11 cellular contexts compared by ENCODE assay signal in the genomic region with DNA sequence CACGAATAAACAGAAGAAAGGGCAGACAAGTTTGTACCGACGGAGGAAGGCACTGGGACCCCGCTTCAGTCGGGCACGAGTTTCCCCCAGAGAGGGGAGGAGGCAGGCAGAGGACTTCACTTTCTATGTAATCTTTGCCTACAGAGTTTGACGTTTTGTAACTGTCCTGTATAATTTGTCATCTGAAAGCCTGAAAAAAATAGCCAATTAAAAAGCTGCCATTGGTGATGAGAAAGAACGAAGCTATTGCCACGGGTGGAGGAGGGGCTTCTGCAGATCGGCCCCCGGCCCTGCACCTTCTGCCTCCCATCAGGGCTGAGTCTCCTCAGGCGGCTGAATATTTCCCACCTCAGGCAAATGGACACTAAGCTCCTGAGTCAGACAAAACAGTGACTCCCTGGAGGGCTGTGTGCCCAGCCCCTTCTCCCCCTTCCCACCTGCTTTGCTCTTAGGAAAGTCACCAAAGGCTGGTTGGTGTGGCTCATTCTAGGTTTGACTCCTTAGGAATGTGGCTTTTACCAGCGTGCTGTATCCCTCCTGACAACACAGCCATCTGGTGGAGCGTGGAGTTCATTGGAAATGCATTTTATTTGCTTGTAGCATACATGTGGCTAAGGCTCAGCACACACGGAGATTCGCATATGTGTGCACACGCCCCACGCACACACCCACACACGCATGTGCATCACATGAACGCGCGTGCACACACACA.
A peak's percentile ranks its signal among the peaks of the same experiment; 100 is the strongest.
DNase-seq lines count a peak whose midpoint lies in the region; ATAC-seq, FAIRE-seq and TF ChIP-seq lines count a peak whose summit lies in the region.
"Had no signal": no experiment of that assay in that cellular context is flagged by ENCODE, and none has a peak within 500 bp of the region (broad histone marks: within the 10 kb centered on the region; RNA-seq: fewer than 3 reads in every experiment).

No MANE protein-coding gene starts in this region.

- no peaks in the 10 kb centered on the region for H3K36me3 ChIP-seq in pancreas
- H3K36me3 ChIP-seq: Peyer's patch had no signal

- no peaks in the 10 kb centered on the region for H3K9me3 ChIP-seq in pancreas
- H3K9me3 ChIP-seq: Peyer's patch had no signal

- H3K4me1 ChIP-seq in pancreas = peaks cover 0 to 4% (median 0%) of the 10 kb centered on the region in 3 donors

- DNase-seq in activated CD4-positive, alpha-beta memory T cell treated with anti-CD3 and anti-CD28 coated beads for 36 hours = peak; percentile 6
- DNase-seq in activated CD4-positive, alpha-beta memory T cell treated with anti-CD3 and anti-CD28 coated beads, Interleukin-2, amount 10 ng/mL, durations not matched to agents 7 days and 5 days = no peak
- DNase-seq in NCI-H2171 treated with DMSO at 0.1 percent for 48 hours (lab: John Stamatoyannopoulos, UW) = peak; percentile 90
- DNase-seq in epithelial cell of esophagus (ENCODE audit: low read depth) = no peak
- peak in 1 of 6 donors; percentile 45 for DNase-seq in pancreas
- DNase-seq in nucleus accumbens (lab: John Stamatoyannopoulos, UW) = no peak
- no peak for DNase-seq in middle frontal gyrus (ENCODE audit: extremely low spot score, low spot score)

- CTCF ChIA-PET in activated CD4-positive, alpha-beta memory T cell treated with anti-CD3 and anti-CD28 coated beads for 36 hours (lab: Charles Lee) = no interaction called here
- CTCF ChIA-PET in activated CD4-positive, alpha-beta memory T cell treated with anti-CD3 and anti-CD28 coated beads, Interleukin-2, amount 10 ng/mL, durations not matched to agents 7 days and 5 days (lab: Charles Lee) = no interaction called here

- ATAC-seq in pancreas (peak in 3 of 4 donors; percentile 2 to 4 (median 3)), GM21825 (IDR thresholded peaks at IDR 0.05; ENCODE audit: unreplicated experiment) (no peak)

- POLR2A ChIA-PET in activated CD4-positive, alpha-beta memory T cell treated with anti-CD3 and anti-CD28 coated beads for 36 hours (lab: Charles Lee) = no interaction called here
- POLR2A ChIA-PET in activated CD4-positive, alpha-beta memory T cell treated with anti-CD3 and anti-CD28 coated beads, Interleukin-2, amount 10 ng/mL, durations not matched to agents 7 days and 5 days (lab: Charles Lee) = no interaction called here

- WGBS in pancreas, 2 donors = 59 to 63% methylated on average over 22 of the region's 22 CpGs

- no peak overlapping the region for H3K4me3 Mint-ChIP-seq in activated CD4-positive, alpha-beta memory T cell treated with anti-CD3 and anti-CD28 coated beads for 36 hours
- no peak overlapping the region for H3K4me3 Mint-ChIP-seq in activated CD4-positive, alpha-beta memory T cell treated with anti-CD3 and anti-CD28 coated beads, Interleukin-2, amount 10 ng/mL, durations not matched to agents 7 days and 5 days

- H3K36me3 Mint-ChIP-seq in activated CD4-positive, alpha-beta memory T cell treated with anti-CD3 and anti-CD28 coated beads for 36 hours = no peaks in the 10 kb centered on the region
- H3K36me3 Mint-ChIP-seq in activated CD4-positive, alpha-beta memory T cell treated with anti-CD3 and anti-CD28 coated beads, Interleukin-2, amount 10 ng/mL, durations not matched to agents 7 days and 5 days (ENCODE audit: low read depth) = no peaks in the 10 kb centered on the region

- no peak overlapping the region for H3K27ac ChIP-seq in pancreas
- H3K27ac ChIP-seq: Peyer's patch had no signal

- intact Hi-C loops in activated CD4-positive, alpha-beta memory T cell treated with anti-CD3 and anti-CD28 coated beads for 36 hours (cut with micrococcal nuclease) = no loop called here
- intact Hi-C loops in pancreas (cut with DNase I) = no loop called here

- H3K9me3 Mint-ChIP-seq in activated CD4-positive, alpha-beta memory T cell treated with anti-CD3 and anti-CD28 coated beads for 36 hours = no peaks in the 10 kb centered on the region
- H3K9me3 Mint-ChIP-seq in activated CD4-positive, alpha-beta memory T cell treated with anti-CD3 and anti-CD28 coated beads, Interleukin-2, amount 10 ng/mL, durations not matched to agents 7 days and 5 days = no peaks in the 10 kb centered on the region

- H3K27ac Mint-ChIP-seq in activated CD4-positive, alpha-beta memory T cell treated with anti-CD3 and anti-CD28 coated beads for 36 hours = no peak overlapping the region
- no peak overlapping the region for H3K27ac Mint-ChIP-seq in activated CD4-positive, alpha-beta memory T cell treated with anti-CD3 and anti-CD28 coated beads, Interleukin-2, amount 10 ng/mL, durations not matched to agents 7 days and 5 days
- H3K27ac Mint-ChIP-seq: progenitor cell of endocrine pancreas had no signal

- peak overlapping the region; percentile 45 for H3K4me3 ChIP-seq in epithelial cell of esophagus (ENCODE audit: low read length)
- H3K4me3 ChIP-seq in pancreas = no peak overlapping the region

- H3K4me1 Mint-ChIP-seq in activated CD4-positive, alpha-beta memory T cell treated with anti-CD3 and anti-CD28 coated beads for 36 hours (ENCODE audit: low read depth) = peaks cover 11% of the 10 kb centered on the region
- H3K4me1 Mint-ChIP-seq in activated CD4-positive, alpha-beta memory T cell treated with anti-CD3 and anti-CD28 coated beads, Interleukin-2, amount 10 ng/mL, durations not matched to agents 7 days and 5 days = no peaks in the 10 kb centered on the region

- no peak for TF ChIP-seq CTCF in epithelial cell of esophagus (IDR thresholded peaks at IDR 0.05; ENCODE audit: insufficient read depth, low read depth, low read length, missing control alignments)
- TF ChIP-seq CTCF in pancreas (IDR thresholded peaks at IDR 0.05) = no peak

- FAIRE-seq in pancreas (lab: Jason Lieb, UNC) = no peak
- FAIRE-seq: islet of Langerhans had no signal

- H3K27me3 Mint-ChIP-seq in activated CD4-positive, alpha-beta memory T cell treated with anti-CD3 and anti-CD28 coated beads for 36 hours = peaks cover 36% of the 10 kb centered on the region
- peaks cover 17% of the 10 kb centered on the region for H3K27me3 Mint-ChIP-seq in activated CD4-positive, alpha-beta memory T cell treated with anti-CD3 and anti-CD28 coated beads, Interleukin-2, amount 10 ng/mL, durations not matched to agents 7 days and 5 days

- no peaks in the 10 kb centered on the region for H3K27me3 ChIP-seq in pancreas
- H3K27me3 ChIP-seq: Peyer's patch had no signal

Comparison
In these comparisons a context has a peak if more than half of its experiments do, and no peak if none do; other contexts are left out.
1. DNase-seq: peak in activated CD4-positive, alpha-beta memory T cell treated with anti-CD3 and anti-CD28 coated beads for 36 hours (single experiment) and NCI-H2171 treated with DMSO at 0.1 percent for 48 hours (single experiment); none in activated CD4-positive, alpha-beta memory T cell treated with anti-CD3 and anti-CD28 coated beads, Interleukin-2, amount 10 ng/mL, durations not matched to agents 7 days and 5 days (single experiment), epithelial cell of esophagus (single experiment), nucleus accumbens (0 of 56) and middle frontal gyrus (single experiment).